ENCODE assay signal across 1 cellular context in genomic region chr9:136331556-136332481, GRCh38.
TF ChIP-seq lines count a peak whose summit lies in the region.

No MANE protein-coding gene starts in this region.

TF ChIP-seq in HepG2, 621 proteins besides CTCF, POLR2A, EP300 and RAD21 (continued from another document and continues in another):
- TF ChIP-seq PBX3 (CRISPR knock-in tag; IDR thresholded peaks at IDR 0.05; ENCODE audit: borderline replicate concordance) (no peak), ZBTB40 (IDR thresholded peaks at IDR 0.05) (no peak), ZBTB40 (CRISPR knock-in tag; IDR thresholded peaks at IDR 0.05) (0 out of 2 replicates have a peak, but pooled peaks have one; percentile 10), IKZF5 (CRISPR knock-in tag; IDR thresholded peaks at IDR 0.05) (no peak), KAT8 (CRISPR knock-in tag; IDR thresholded peaks at IDR 0.05) (no peak), ELK4 (CRISPR knock-in tag; IDR thresholded peaks at IDR 0.05; ENCODE audit: borderline replicate concordance) (no peak), POLR2AphosphoS2 (IDR thresholded peaks at IDR 0.05; ENCODE audit: low read depth, low read length) (no peak), BCLAF1 (IDR thresholded peaks at IDR 0.05) (no peak), NAIF1 (CRISPR knock-in tag; IDR thresholded peaks at IDR 0.05; ENCODE audit: borderline replicate concordance) (no peak), REPIN1 (CRISPR knock-in tag; IDR thresholded peaks at IDR 0.05; ENCODE audit: borderline replicate concordance, low read depth) (no peak; the same call in 1 of the 2 replicates), IRX3 (CRISPR knock-in tag; IDR thresholded peaks at IDR 0.05; ENCODE audit: borderline replicate concordance, low read depth) (no peak), KAT7 (CRISPR knock-in tag; IDR thresholded peaks at IDR 0.05; ENCODE audit: borderline replicate concordance) (no peak), KLF11 (CRISPR knock-in tag; IDR thresholded peaks at IDR 0.05) (no peak), HIVEP1 (CRISPR knock-in tag; IDR thresholded peaks at IDR 0.05) (peak; percentile 89), DNMT1 (CRISPR knock-in tag; IDR thresholded peaks at IDR 0.05) (peak; percentile 76; the same call in 1 of the 2 replicates), ATF7-NPFF (CRISPR knock-in tag; IDR thresholded peaks at IDR 0.05; ENCODE audit: low read depth) (no peak), NCOA1 (CRISPR knock-in tag; IDR thresholded peaks at IDR 0.05) (no peak), CBX2 (IDR thresholded peaks at IDR 0.05; ENCODE audit: low read depth, low read length) (no peak), CBX2 (CRISPR knock-in tag; IDR thresholded peaks at IDR 0.05; ENCODE audit: low read depth) (no peak), ZNF652 (CRISPR knock-in tag; IDR thresholded peaks at IDR 0.05; ENCODE audit: borderline replicate concordance, low read depth) (no peak), ZBTB8A (CRISPR knock-in tag; IDR thresholded peaks at IDR 0.05; ENCODE audit: borderline replicate concordance, low read depth) (no peak), CENPX (CRISPR knock-in tag; IDR thresholded peaks at IDR 0.05) (no peak), PAWR (CRISPR knock-in tag; IDR thresholded peaks at IDR 0.05; ENCODE audit: borderline replicate concordance) (no peak), RELA (CRISPR knock-in tag; IDR thresholded peaks at IDR 0.05) (no peak), TCF12 (IDR thresholded peaks at IDR 0.05) (no peak), TCF12 (CRISPR knock-in tag; IDR thresholded peaks at IDR 0.05) (no peak), SNAPC5 (CRISPR knock-in tag; IDR thresholded peaks at IDR 0.05; ENCODE audit: borderline replicate concordance) (no peak), HNF4G (IDR thresholded peaks at IDR 0.05; ENCODE audit: borderline replicate concordance, low read depth, low read length) (no peak), HNF4G (CRISPR knock-in tag; IDR thresholded peaks at IDR 0.05; ENCODE audit: borderline replicate concordance, low read depth) (no peak), ZNF83 (CRISPR knock-in tag; IDR thresholded peaks at IDR 0.05; ENCODE audit: borderline replicate concordance) (no peak), CEBPZ (IDR thresholded peaks at IDR 0.05; ENCODE audit: low read length) (no peak), ZFP91 (CRISPR knock-in tag; IDR thresholded peaks at IDR 0.05; ENCODE audit: borderline replicate concordance) (no peak), ZNF766 (CRISPR knock-in tag; IDR thresholded peaks at IDR 0.05; ENCODE audit: borderline replicate concordance) (no peak), TBX2 (CRISPR knock-in tag; IDR thresholded peaks at IDR 0.05; ENCODE audit: borderline replicate concordance) (peak; percentile 27; the same call in 1 of the 2 replicates), RARG (CRISPR knock-in tag; IDR thresholded peaks at IDR 0.05; ENCODE audit: low read depth) (no peak), NR2C2 (CRISPR knock-in tag; IDR thresholded peaks at IDR 0.05; ENCODE audit: borderline replicate concordance) (peak; percentile 81), SRF (IDR thresholded peaks at IDR 0.05; ENCODE audit: low read depth, low read length) (no peak), ZNF335 (CRISPR knock-in tag; IDR thresholded peaks at IDR 0.05) (no peak), ZNF124 (CRISPR knock-in tag; IDR thresholded peaks at IDR 0.05) (no peak)
